In genomic region chr4:176482972-176483371, GRCh38 we compare ENCODE assay signal across 36 cellular contexts.
"Had no signal": no experiment of that assay in that cellular context is flagged by ENCODE, and none has a peak within 500 bp of the region (broad histone marks: within the 10 kb centered on the region; RNA-seq: fewer than 3 reads in every experiment).

No MANE protein-coding gene starts in this region.

- H3K27me3 ChIP-seq: MG63 had no signal

- H3K4me3 ChIP-seq: MG63 had no signal

- H3K36me3 ChIP-seq: MG63 had no signal

- DNase-seq: Kasumi-1, MG63, MM.1S, MV-4-11, NCI-H1048, NCI-H1092, NCI-H1092 treated with DMSO at 0.1 percent for 48 hours, NCI-H1105, NCI-H1105 treated with DMSO at 0.1 percent for 48 hours, NCI-H1417, NCI-H1417 treated with DMSO at 0.1 percent for 48 hours, NCI-H1436, NCI-H1436 treated with DMSO at 0.1 percent for 48 hours, NCI-H146, NCI-H1694, NCI-H1694 treated with DMSO at 0.1 percent for 48 hours, NCI-H187, NCI-H187 treated with DMSO at 0.1 percent for 48 hours, NCI-H1930, NCI-H2029, NCI-H2029 treated with DMSO at 0.1 percent for 48 hours, NCI-H2081, NCI-H2081 treated with DMSO at 0.1 percent for 48 hours, NCI-H2107, NCI-H2171, NCI-H2171 treated with DMSO at 0.1 percent for 48 hours, NCI-H2227 treated with DMSO at 0.1 percent for 48 hours, NCI-H226, NCI-H345, NCI-H446, NCI-H446 treated with DMSO at 0.1 percent for 48 hours, NCI-H510A, NCI-H510A treated with DMSO at 0.1 percent for 48 hours, NCI-H524, NCI-H524 treated with DMSO at 0.1 percent for 48 hours, NCI-H526 had no signal

- H3K9me3 ChIP-seq: MG63 had no signal
